Comparison of ENCODE assay signal across 7 cellular contexts in genomic region chr19:19193926-19194325, GRCh38. TPM values are rescaled to one million over a fixed set of nuclear protein-coding genes. Genes with fewer than 3 reads are reported as not detected.
A peak's percentile ranks its signal among the peaks of the same experiment; 100 is the strongest.
DNase-seq lines count a peak whose midpoint lies in the region; ATAC-seq and TF ChIP-seq lines count a peak whose summit lies in the region.
"Had no signal": no experiment of that assay in that cellular context is flagged by ENCODE, and none has a peak within 500 bp of the region (broad histone marks: within the 10 kb centered on the region; RNA-seq: fewer than 3 reads in every experiment).

No MANE protein-coding gene starts in this region.

- H3K4me3 Mint-ChIP-seq in activated CD4-positive, alpha-beta T cell treated with anti-CD3 and anti-CD28 coated beads for 36 hours: peak overlapping the region; percentile 91
- H3K4me3 Mint-ChIP-seq in MCF 10A (ENCODE audit: unreplicated experiment): peak overlapping the region; percentile 94

- H3K9me3 ChIP-seq in spleen: no peaks in the 10 kb centered on the region

- POLR2A ChIA-PET in activated CD4-positive, alpha-beta T cell treated with anti-CD3 and anti-CD28 coated beads for 36 hours (lab: Charles Lee): interaction anchor here (0.6 to 3.0 kb wide), 2 partner anchors 9 to 171 kb away, joined by 6 to 31 read pairs; partner anchors contain the start of gene NR2C2AP
- POLR2A ChIA-PET in MCF 10A (lab: Yijun Ruan, JAX): interaction anchor here (1.2 to 4.5 kb wide), 2 partner anchors 9 to 94 kb away, joined by 3 to 64 read pairs; partner anchors contain the start of gene NR2C2AP

- WGBS in spleen, 5 donors: 73 to 87% (median 83%) methylated on average over 5 of the region's 5 CpGs

- no peak for ATAC-seq in activated CD4-positive, alpha-beta T cell treated with anti-CD3 and anti-CD28 coated beads for 36 hours
- ATAC-seq in GM18520 (IDR thresholded peaks at IDR 0.05; ENCODE audit: unreplicated experiment) (no peak), GM21825 (IDR thresholded peaks at IDR 0.05; ENCODE audit: unreplicated experiment) (no peak)

- TF ChIP-seq POLR2A in spleen (IDR thresholded peaks at IDR 0.05): no peak

- peak overlapping the region in 5 of 8 donors; percentile 99 to 100 (median 100) for H3K27ac ChIP-seq in spleen

- BruUV-seq in MCF 10A (replicated peaks; lab: Mats Ljungman, UMichigan): TSS peak; percentile 32

- H3K9me3 Mint-ChIP-seq in activated CD4-positive, alpha-beta T cell treated with anti-CD3 and anti-CD28 coated beads for 36 hours (ENCODE audit: low read depth): no peaks in the 10 kb centered on the region
- H3K9me3 Mint-ChIP-seq in MCF 10A (ENCODE audit: unreplicated experiment): no peaks in the 10 kb centered on the region

- H3K27ac Mint-ChIP-seq in activated CD4-positive, alpha-beta T cell treated with anti-CD3 and anti-CD28 coated beads for 36 hours: peak overlapping the region; percentile 73
- peak overlapping the region; percentile 47 for H3K27ac Mint-ChIP-seq in MCF 10A (ENCODE audit: low read depth, unreplicated experiment)

- H3K4me1 Mint-ChIP-seq in activated CD4-positive, alpha-beta T cell treated with anti-CD3 and anti-CD28 coated beads for 36 hours: peaks cover 37% of the 10 kb centered on the region
- H3K4me1 Mint-ChIP-seq in MCF 10A (ENCODE audit: insufficient read depth, unreplicated experiment): peaks cover 13% of the 10 kb centered on the region

- TF ChIP-seq CTCF in MCF 10A (IDR thresholded peaks at IDR 0.05; ENCODE audit: unreplicated experiment) (no peak), spleen (IDR thresholded peaks at IDR 0.05 in 8 of 11, conservative IDR thresholded peaks at IDR 0.05 in 3 of 11) (no peak)

- peaks cover 31 to 70% (median 53%) of the 10 kb centered on the region in 6 donors for H3K4me1 ChIP-seq in spleen

- H3K4me3 ChIP-seq in spleen: peak overlapping the region in 4 of 8 donors; percentile 84 to 99 (median 88)

- H3K36me3 Mint-ChIP-seq in activated CD4-positive, alpha-beta T cell treated with anti-CD3 and anti-CD28 coated beads for 36 hours (ENCODE audit: low read depth): peaks cover 21% of the 10 kb centered on the region
- H3K36me3 Mint-ChIP-seq in MCF 10A (ENCODE audit: insufficient read depth, unreplicated experiment): peaks cover 37% of the 10 kb centered on the region

- H3K36me3 ChIP-seq in spleen: peaks cover 3 to 61% (median 25%) of the 10 kb centered on the region in 6 donors

- CTCF ChIA-PET in activated CD4-positive, alpha-beta T cell treated with anti-CD3 and anti-CD28 coated beads for 36 hours (lab: Charles Lee): interaction anchor here (1.3 to 2.9 kb wide), 2 partner anchors 9 to 23 kb away, joined by 4 to 20 read pairs; partner anchors contain the start of gene NR2C2AP
- CTCF ChIA-PET in MCF 10A (lab: Yijun Ruan, JAX): interaction anchor here (0.5 to 1.9 kb wide), 2 partner anchors 9 to 868 kb away, joined by 3 to 6 read pairs; partner anchors contain the start of gene NR2C2AP

- intact Hi-C loops in activated CD4-positive, alpha-beta T cell treated with anti-CD3 and anti-CD28 coated beads for 36 hours (cut with DNase I, micrococcal nuclease): loop anchor here in 1 of 2 experiments (5.0 kb wide), 3 partner anchors 168 to 607 kb away; partner anchors contain the start of genes GMIP and REX1BD
- intact Hi-C loops in MCF 10A (cut with micrococcal nuclease): no loop called here
- intact Hi-C loops in spleen (cut with DNase I; ENCODE audit: low total_unique reads): no loop called here

- no peaks in the 10 kb centered on the region for H3K27me3 ChIP-seq in spleen (replicated peaks in 1 of 7)

- no peak for DNase-seq in activated CD4-positive, alpha-beta T cell treated with anti-CD3 and anti-CD28 coated beads for 36 hours
- no peak for DNase-seq in activated CD4-positive, alpha-beta T cell treated with anti-CD3 and anti-CD28 coated beads for 48 hours
- DNase-seq in MCF 10A (ENCODE audit: unreplicated experiment) (no peak), spleen (no peak)
- DNase-seq: amniotic stem cell had no signal

- no peaks in the 10 kb centered on the region for H3K27me3 Mint-ChIP-seq in activated CD4-positive, alpha-beta T cell treated with anti-CD3 and anti-CD28 coated beads for 36 hours
- H3K27me3 Mint-ChIP-seq in MCF 10A (ENCODE audit: insufficient read depth, unreplicated experiment): no peaks in the 10 kb centered on the region

RNA-seq across cellular contexts. Expression of gene RFXANK, which starts 1.9 kb away (rescaled TPM):
- total RNA-seq in activated CD4-positive, alpha-beta T cell treated with anti-CD3 and anti-CD28 coated beads for 36 hours: 10 to 100 TPM; 56.2 to 68.5 TPM
- total RNA-seq in MCF 10A (2022) (115 and 118 TPM in 2 replicates), spleen (10 to 100 TPM; 47.4 to 78.4 (median 72.6) TPM)
- polyA plus RNA-seq in spleen: 100 to 1,000 TPM; 122 to 139 (median 131) TPM

RNA-seq across cellular contexts. Expression of gene BORCS8, which starts 2.0 kb away (rescaled TPM):
- total RNA-seq in activated CD4-positive, alpha-beta T cell treated with anti-CD3 and anti-CD28 coated beads for 36 hours: 10 to 100 TPM; 19.5 to 25.3 TPM
- total RNA-seq in MCF 10A (2022) (25.4 and 26.3 TPM in 2 replicates), spleen (10 to 100 TPM; 14.0 to 52.1 (median 26.0) TPM)
- 10 to 100 TPM; 20.5 to 38.8 (median 26.5) TPM for polyA plus RNA-seq in spleen

RNA-seq across cellular contexts. Expression of gene NR2C2AP, which starts 9.3 kb away (rescaled TPM):
- 10 to 100 TPM; 34.7 to 46.6 TPM for total RNA-seq in activated CD4-positive, alpha-beta T cell treated with anti-CD3 and anti-CD28 coated beads for 36 hours
- 13.4 and 20.6 TPM in 2 replicates for total RNA-seq in MCF 10A (2022)
- 10 to 100 TPM in 6 of 7 donors, 1 to 10 TPM in 1; 9.9 to 15.5 (median 13.8) TPM for total RNA-seq in spleen
- polyA plus RNA-seq in spleen: 10 to 100 TPM; 24.2 to 27.9 (median 25.8) TPM

RNA-seq across cellular contexts. Expression of gene NCAN, which starts 17.8 kb away (rescaled TPM):
- not detected for total RNA-seq in activated CD4-positive, alpha-beta T cell treated with anti-CD3 and anti-CD28 coated beads for 36 hours
- not detected in 2 replicates for total RNA-seq in MCF 10A (2022)
- total RNA-seq in spleen: under 1 TPM in 1 of 7 donors, not detected in 6; 0.17 TPM
- not detected for polyA plus RNA-seq in spleen

RNA-seq across cellular contexts. Expression of gene MEF2B, which starts 23.9 kb away (rescaled TPM):
- total RNA-seq in activated CD4-positive, alpha-beta T cell treated with anti-CD3 and anti-CD28 coated beads for 36 hours: 1 to 10 TPM; 1.9 to 2.1 TPM
- 1.4 TPM in 2 replicates for total RNA-seq in MCF 10A (2022)
- 1 to 10 TPM; 2.6 to 7.8 (median 3.6) TPM for total RNA-seq in spleen
- polyA plus RNA-seq in spleen: 10 to 100 TPM in 1 of 3 donors, 1 to 10 TPM in 2; 2.2 to 15.5 (median 2.7) TPM
